ENCODE assay signal across 11 cellular contexts in genomic region chr10:62851449-62851848, GRCh38. TPM values are rescaled to one million over a fixed set of nuclear protein-coding genes. Genes with fewer than 3 reads are reported as not detected.
DNase-seq lines count a peak whose midpoint lies in the region; ATAC-seq and TF ChIP-seq lines count a peak whose summit lies in the region.
"Had no signal": no experiment of that assay in that cellular context is flagged by ENCODE, and none has a peak within 500 bp of the region (broad histone marks: within the 10 kb centered on the region; RNA-seq: fewer than 3 reads in every experiment).

No MANE protein-coding gene starts in this region.

- H4K20me1 ChIP-seq in Loucy (ENCODE audit: insufficient read depth, low read length, poor library complexity, severe bottlenecking) (no peaks in the 10 kb centered on the region), smooth muscle cell (ENCODE audit: low read depth) (no peaks in the 10 kb centered on the region)

- H3F3A ChIP-seq in Loucy (ENCODE audit: low read depth) = no peaks in the 10 kb centered on the region
- no peaks in the 10 kb centered on the region for H3F3A ChIP-seq in smooth muscle cell (ENCODE audit: low read depth)

- H3K4me1 ChIP-seq in Loucy (ENCODE audit: insufficient read depth, low read length, poor library complexity, severe bottlenecking) = no peaks in the 10 kb centered on the region
- no peaks in the 10 kb centered on the region for H3K4me1 ChIP-seq in endodermal cell (ENCODE audit: control insufficient read depth, insufficient read depth, low read length)
- H3K4me1 ChIP-seq in smooth muscle cell (ENCODE audit: low read depth) = no peaks in the 10 kb centered on the region
- H3K4me1 ChIP-seq in suprapubic skin = no peaks in the 10 kb centered on the region
- H3K4me1 ChIP-seq: pancreas, stomach had no signal

- H3K27ac Mint-ChIP-seq in endodermal cell = no peak overlapping the region

- no peak for TF ChIP-seq POLR2A in suprapubic skin (IDR thresholded peaks at IDR 0.05)

- 72 to 74% methylated on average over 2 of the region's 2 CpGs for WGBS in endodermal cell (ENCODE audit: insufficient coverage in 1 of 2, insufficient read length in 1 of 2), 2 experiments
- 47% methylated on average over 2 of the region's 2 CpGs for WGBS in smooth muscle cell (ENCODE audit: low lambda C conversion rate)
- WGBS in suprapubic skin = 92% methylated on average over 2 of the region's 2 CpGs

- H3K36me3 ChIP-seq in Loucy (ENCODE audit: insufficient read depth, low read length) (no peaks in the 10 kb centered on the region), endodermal cell (ENCODE audit: control insufficient read depth, insufficient read depth, low read length) (no peaks in the 10 kb centered on the region), smooth muscle cell (ENCODE audit: low read depth) (no peaks in the 10 kb centered on the region), suprapubic skin (no peaks in the 10 kb centered on the region)
- H3K36me3 ChIP-seq: pancreas, stomach had no signal

- H3K36me3 Mint-ChIP-seq in endodermal cell (ENCODE audit: low read depth) = no peaks in the 10 kb centered on the region

- H3K4me3 Mint-ChIP-seq in endodermal cell = no peak overlapping the region

- H3K27ac ChIP-seq in endodermal cell (ENCODE audit: low read depth, low read length) (no peak overlapping the region), smooth muscle cell (ENCODE audit: low read depth) (no peak overlapping the region), suprapubic skin (no peak overlapping the region)
- H3K27ac ChIP-seq: epithelial cell of prostate, pancreas, stomach had no signal

- H3K9me3 ChIP-seq in Loucy (ENCODE audit: insufficient read depth, low read depth, low read length) = no peaks in the 10 kb centered on the region
- peaks cover 12% of the 10 kb centered on the region for H3K9me3 ChIP-seq in endodermal cell (ENCODE audit: control insufficient read depth, low read length)
- no peaks in the 10 kb centered on the region for H3K9me3 ChIP-seq in smooth muscle cell (replicated peaks; ENCODE audit: low read depth)
- H3K9me3 ChIP-seq in suprapubic skin = peaks cover 9% of the 10 kb centered on the region
- H3K9me3 ChIP-seq: pancreas had no signal

- H3K79me2 ChIP-seq in Loucy (ENCODE audit: insufficient read depth, low read length) (no peaks in the 10 kb centered on the region), smooth muscle cell (ENCODE audit: low read depth) (no peaks in the 10 kb centered on the region)

- H3K9me3 Mint-ChIP-seq in endodermal cell = peaks cover 2% of the 10 kb centered on the region

- H3K4me3 ChIP-seq in Loucy (ENCODE audit: low read length, poor library complexity, severe bottlenecking) (no peak overlapping the region), endodermal cell (ENCODE audit: low read length) (no peak overlapping the region), smooth muscle cell (no peak overlapping the region), suprapubic skin (no peak overlapping the region)
- H3K4me3 ChIP-seq: pancreas, stomach had no signal

- peak; percentile 67 for TF ChIP-seq CTCF in Loucy (conservative IDR thresholded peaks at IDR 0.05; ENCODE audit: low read length)
- TF ChIP-seq CTCF in endodermal cell (conservative IDR thresholded peaks at IDR 0.05) = peak; percentile 77
- peak; percentile 25 for TF ChIP-seq CTCF in smooth muscle cell (IDR thresholded peaks at IDR 0.05; ENCODE audit: borderline replicate concordance, insufficient read depth, poor library complexity, severe bottlenecking)
- no peak for TF ChIP-seq CTCF in suprapubic skin (IDR thresholded peaks at IDR 0.05)

- ATAC-seq in HG02678 (IDR thresholded peaks at IDR 0.05; ENCODE audit: unreplicated experiment) = no peak
- ATAC-seq: pancreas had no signal

- H3K4me1 Mint-ChIP-seq in endodermal cell = no peaks in the 10 kb centered on the region

- no peaks in the 10 kb centered on the region for H3K27me3 Mint-ChIP-seq in endodermal cell (ENCODE audit: insufficient read depth)

- H3K9me2 ChIP-seq in Loucy (replicated peaks; ENCODE audit: low read depth, low read length) = no peaks in the 10 kb centered on the region

- H3K4me2 ChIP-seq in Loucy (ENCODE audit: low read depth, low read length, poor library complexity, severe bottlenecking) (no peak overlapping the region), smooth muscle cell (no peak overlapping the region)

- H3K27me3 ChIP-seq in Loucy (ENCODE audit: insufficient read depth, low read length, poor library complexity, severe bottlenecking) (no peaks in the 10 kb centered on the region), endodermal cell (ENCODE audit: control insufficient read depth, insufficient read depth, low read length, poor library complexity, severe bottlenecking) (no peaks in the 10 kb centered on the region), smooth muscle cell (ENCODE audit: low read depth) (no peaks in the 10 kb centered on the region), suprapubic skin (no peaks in the 10 kb centered on the region)
- H3K27me3 ChIP-seq: pancreas, stomach had no signal

- H2AFZ ChIP-seq in Loucy (ENCODE audit: low read length) = no peak overlapping the region
- H2AFZ ChIP-seq in smooth muscle cell (ENCODE audit: low read depth) = no peak overlapping the region

- TF ChIP-seq EP300 in suprapubic skin (IDR thresholded peaks at IDR 0.05) = no peak

- DNase-seq in activated CD4-positive, alpha-beta T cell treated with anti-CD3 and anti-CD28 coated beads, Interleukin-2, amount 50 U/mL, for 48 hours = peak; percentile 45 to 46
- no peak for DNase-seq in activated CD4-positive, alpha-beta T cell treated with anti-CD3 and anti-CD28 coated beads, Interleukin-2, amount 50 U/mL, for 4 hours
- DNase-seq in endodermal cell (peak; percentile 80), smooth muscle cell (lab: John Stamatoyannopoulos, UW; ENCODE audit: unreplicated experiment) (no peak), suprapubic skin (ENCODE audit: low spot score in 2 of 2) (no peak), NCI-H2029 (lab: John Stamatoyannopoulos, UW) (no peak)
- DNase-seq: pancreas, stomach had no signal

- no peak overlapping the region for H3K9ac ChIP-seq in Loucy (ENCODE audit: low read depth, low read length, poor library complexity, severe bottlenecking)
- no peak overlapping the region for H3K9ac ChIP-seq in endodermal cell (ENCODE audit: extremely low read depth, low read length, poor library complexity, severe bottlenecking)
- no peak overlapping the region for H3K9ac ChIP-seq in smooth muscle cell (ENCODE audit: low read depth)

RNA-seq across cellular contexts. Expression of gene EGR2, which starts 35.3 kb away (rescaled TPM):
- total RNA-seq in endodermal cell = under 1 TPM; 0.24 to 0.35 TPM
- polyA plus RNA-seq in endodermal cell (2013, experiment 1 of 2) = 6.2 TPM
- 9.6 TPM for polyA plus RNA-seq in endodermal cell (2013, experiment 2 of 2)
- total RNA-seq in smooth muscle cell = 209 and 255 TPM in 2 replicates
- 277 and 433 TPM in 2 replicates for polyA plus RNA-seq in smooth muscle cell
- total RNA-seq in suprapubic skin = 10 to 100 TPM in 3 of 4 donors, 1 to 10 TPM in 1; 7.2 to 39.0 (median 24.3) TPM

RNA-seq across cellular contexts. Expression of gene ADO, which starts 46.9 kb away (rescaled TPM):
- total RNA-seq in endodermal cell (10 to 100 TPM; 27.1 to 30.1 TPM), smooth muscle cell (29.8 and 32.4 TPM in 2 replicates), suprapubic skin (10 to 100 TPM; 10.8 to 22.3 (median 17.4) TPM)
- polyA plus RNA-seq in endodermal cell (2013, experiment 1 of 2) = 25.3 TPM
- 23.9 TPM for polyA plus RNA-seq in endodermal cell (2013, experiment 2 of 2)
- polyA plus RNA-seq in smooth muscle cell = 11.6 and 11.9 TPM in 2 replicates

Comparison
In these comparisons a context has a peak if more than half of its experiments do, and no peak if none do; other contexts are left out.
1. DNase-seq: peak in activated CD4-positive, alpha-beta T cell treated with anti-CD3 and anti-CD28 coated beads, Interleukin-2, amount 50 U/mL, for 48 hours (2 of 2) and endodermal cell (single experiment); none in activated CD4-positive, alpha-beta T cell treated with anti-CD3 and anti-CD28 coated beads, Interleukin-2, amount 50 U/mL, for 4 hours (0 of 2), smooth muscle cell (single experiment), suprapubic skin (0 of 2) and NCI-H2029 (single experiment).
2. CTCF ChIP-seq: peak in Loucy (single experiment), endodermal cell (single experiment) and smooth muscle cell (single experiment); none in suprapubic skin (0 of 2).
3. RNA of gene EGR2, which starts 35.3 kb away (total RNA-seq): 209 to 255 TPM in smooth muscle cell and 7.2 to 39.0 TPM in suprapubic skin; 0.24 to 0.35 TPM in endodermal cell; every median in the first group is over 4 times any median in the second.